ENCODE assay signal across 8 cellular contexts in the genomic region with DNA sequence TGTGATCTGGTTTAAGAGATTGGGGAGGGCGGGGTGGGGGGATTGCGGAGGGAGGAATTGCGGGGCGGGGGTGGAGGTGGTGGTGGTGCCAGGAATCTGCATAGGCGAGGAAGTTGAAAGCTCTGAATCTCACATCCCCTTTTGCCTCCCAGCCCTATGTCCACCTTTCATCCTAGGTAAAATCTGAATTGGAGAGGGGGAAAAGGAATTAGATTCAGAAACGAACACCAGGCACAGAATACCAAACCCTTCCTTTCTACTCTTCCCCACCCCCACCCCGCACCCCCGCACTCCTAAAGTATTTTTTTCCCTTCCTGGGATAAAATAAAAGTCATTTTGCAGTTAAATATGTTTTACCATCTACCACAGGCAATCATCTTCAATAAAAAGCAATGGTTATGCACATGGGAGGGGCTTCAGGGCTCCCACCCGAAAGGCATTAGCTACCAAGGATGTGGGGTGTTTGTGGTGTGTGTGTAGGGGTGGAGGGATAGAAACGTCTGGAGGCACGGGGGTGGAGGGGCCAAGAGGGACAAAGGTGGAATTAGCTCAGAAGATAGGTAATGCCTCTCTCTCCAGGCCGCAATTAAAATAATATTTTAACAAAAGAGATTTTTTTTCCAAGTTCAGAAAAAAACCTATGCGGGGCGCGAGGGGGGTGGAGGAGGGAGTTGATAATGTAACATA. TPM values are rescaled to one million over a fixed set of nuclear protein-coding genes. Genes with fewer than 3 reads are reported as not detected.
DNase-seq lines count a peak whose midpoint lies in the region; ATAC-seq, FAIRE-seq and TF ChIP-seq lines count a peak whose summit lies in the region.

No MANE protein-coding gene starts in this region.

- peak overlapping the region; percentile 88 for H3K4me3 Mint-ChIP-seq in HFFc6

- H4K20me1 ChIP-seq in GM12878 (ENCODE audit: control insufficient read depth, insufficient read depth), result no peaks in the 10 kb centered on the region

- RAD21 ChIA-PET in GM12878 (lab: Charles Lee; ENCODE audit: unreplicated experiment), result interaction anchor here (0.7 kb wide), 1 partner anchor 10 kb away, joined by 3 read pairs; no protein-coding TSS in a partner anchor

- TF ChIP-seq POLR2A in GM12878 (IDR thresholded peaks at IDR 0.05; ENCODE audit: low read depth, low read length), result no peak

- H3K4me1 ChIP-seq in ACC112 (ENCODE audit: control insufficient read depth, insufficient read depth, low read length, unreplicated experiment) (peaks cover 22% of the 10 kb centered on the region), GM12878 (ENCODE audit: control insufficient read depth, insufficient read depth, low read length) (no peaks in the 10 kb centered on the region), mucosa of descending colon (ENCODE audit: low read depth) (peaks cover 19% of the 10 kb centered on the region)

- no peak overlapping the region for H2AFZ ChIP-seq in ACC112 (ENCODE audit: low read length, unreplicated experiment)
- H2AFZ ChIP-seq in GM12878 (ENCODE audit: control insufficient read depth, low read depth, low read length), result no peak overlapping the region

- H3K79me2 ChIP-seq in ACC112 (ENCODE audit: control insufficient read depth, insufficient read depth, low read length, unreplicated experiment), result no peaks in the 10 kb centered on the region
- no peaks in the 10 kb centered on the region for H3K79me2 ChIP-seq in GM12878 (ENCODE audit: control insufficient read depth, insufficient read depth, low read length)

- no peak for TF ChIP-seq EP300 in GM12878 (IDR thresholded peaks at IDR 0.05; ENCODE audit: borderline replicate concordance in 1 of 2, control insufficient read depth in 1 of 2, low read depth in 2 of 2, low read length in 2 of 2)

- CTCF ChIA-PET in GM12878 (lab: Yijun Ruan, JAX), result no interaction called here

- no TSS peak for BruUV-seq in GM12878 (replicated peaks; lab: Mats Ljungman, UMichigan)

- H3K4me2 ChIP-seq in GM12878 (ENCODE audit: control insufficient read depth, insufficient read depth), result no peak overlapping the region

- POLR2A ChIA-PET in GM12878 (lab: Charles Lee), result interaction anchor here (0.6 to 0.7 kb wide), 2 partner anchors 82 to 195 kb away, joined by 6 read pairs; a partner anchor contains a TSS

- no peak for FAIRE-seq in GM12878 (lab: Jason Lieb, UNC)

- intact Hi-C loops in GM12878 (cut with micrococcal nuclease; ENCODE audit: unreplicated experiment) (loop anchor here (10.0 kb wide), 1 partner anchor 531 kb away; no protein-coding TSS in a partner anchor), mucosa of descending colon (cut with DNase I, micrococcal nuclease) (loop anchor here in 1 of 2 donors (10.0 kb wide), 2 partner anchors 371 to 471 kb away; no protein-coding TSS in a partner anchor)

- H3K4me3 ChIP-seq in ACC112 (ENCODE audit: low read depth, low read length), result peak overlapping the region; percentile 77
- H3K4me3 ChIP-seq in GM12878, result no peak overlapping the region
- peak overlapping the region; percentile 6 for H3K4me3 ChIP-seq in mucosa of descending colon

- peaks cover 30% of the 10 kb centered on the region for H3K27me3 ChIP-seq in ACC112 (ENCODE audit: insufficient read depth, low read length)
- peaks cover 12 to 16% of the 10 kb centered on the region in 2 experiments for H3K27me3 ChIP-seq in GM12878 (replicated peaks in 1 of 2; ENCODE audit: control insufficient read depth in 2 of 2, insufficient read depth in 2 of 2, low read length in 1 of 2)

- no peak for TF ChIP-seq RAD21 in GM12878 (IDR thresholded peaks at IDR 0.05; ENCODE audit: insufficient read depth, low read depth, low read length)

- DNase-seq in HFFc6 (no peak), GM12878 (ENCODE audit: low read depth, low spot score) (no peak), mucosa of descending colon (no peak), NCI-H1930 (lab: John Stamatoyannopoulos, UW) (no peak), glomerular visceral epithelial cell (ENCODE audit: extremely low spot score) (no peak)

- no peak overlapping the region for H3K9ac ChIP-seq in GM12878 (ENCODE audit: control insufficient read depth, insufficient read depth, low read length)

- no peaks in the 10 kb centered on the region for H3K36me3 Mint-ChIP-seq in HFFc6 (ENCODE audit: low read depth)

- H3K27me3 Mint-ChIP-seq in HFFc6 (ENCODE audit: insufficient read depth), result peaks cover 27% of the 10 kb centered on the region

- H3K9me3 Mint-ChIP-seq in HFFc6, result no peaks in the 10 kb centered on the region

- no peak for ATAC-seq in GM12878
- ATAC-seq in mucosa of descending colon, result no peak
- no peak for ATAC-seq in HG02970 (IDR thresholded peaks at IDR 0.05; ENCODE audit: low FRiP score, unreplicated experiment)
- ATAC-seq in GM19395 (IDR thresholded peaks at IDR 0.05; ENCODE audit: unreplicated experiment), result no peak

- in situ Hi-C loops in GM12878 (cut with MboI), result no loop called here

- no peak overlapping the region for H3K27ac Mint-ChIP-seq in HFFc6

- WGBS in GM12878 (ENCODE audit: insufficient coverage, insufficient replicate concordance, low lambda C conversion rate, missing lambda C conversion rate), result 11% methylated on average over 13 of the region's 15 CpGs

- TF ChIP-seq CTCF in HFFc6 (IDR thresholded peaks at IDR 0.05) (no peak), GM12878 (IDR thresholded peaks at IDR 0.05 in 2 of 3, conservative IDR thresholded peaks at IDR 0.05 in 1 of 3; ENCODE audit: control insufficient read depth in 2 of 3, extremely low read depth in 1 of 3, insufficient read depth in 1 of 3, low read depth in 3 of 3, low read length in 3 of 3) (no peak), mucosa of descending colon (IDR thresholded peaks at IDR 0.05) (no peak)

- H3K9me3 ChIP-seq in GM12878 (replicated peaks; ENCODE audit: control insufficient read depth, insufficient read depth, low read length) (no peaks in the 10 kb centered on the region), mucosa of descending colon (no peaks in the 10 kb centered on the region)

- peaks cover 68% of the 10 kb centered on the region for H3K4me1 Mint-ChIP-seq in HFFc6 (ENCODE audit: low read depth)

- H3K36me3 ChIP-seq in ACC112 (ENCODE audit: insufficient read depth, low read length) (no peaks in the 10 kb centered on the region), GM12878 (ENCODE audit: control insufficient read depth in 2 of 2, insufficient read depth in 2 of 2, low read length in 1 of 2) (no peaks in the 10 kb centered on the region), mucosa of descending colon (ENCODE audit: low read depth) (no peaks in the 10 kb centered on the region)

- SMC1A ChIA-PET in GM12878 (lab: Charles Lee; ENCODE audit: uncharacterized antibody, unreplicated experiment), result no interaction called here

- H3K27ac ChIP-seq in ACC112 (ENCODE audit: low read depth, low read length) (no peak overlapping the region), GM12878 (ENCODE audit: control insufficient read depth, insufficient read depth) (no peak overlapping the region)

TF ChIP-seq in GM12878, 131 proteins besides CTCF, POLR2A, EP300 and RAD21:
- TF ChIP-seq ESRRA (IDR thresholded peaks at IDR 0.05; ENCODE audit: low read length), result no peak
- peak; percentile 42; the same call in 1 of the 2 replicates for TF ChIP-seq SPI1 (IDR thresholded peaks at IDR 0.05; ENCODE audit: borderline replicate concordance, insufficient read depth, low read depth, low read length)

RNA-seq across cellular contexts. Expression of a gene that starts 1.8 kb away (rescaled TPM):
- 100 to 1,000 TPM in 2 of 6 experiments, 10 to 100 TPM in 4; 63.2 to 125 (median 68.6) TPM for total RNA-seq in HFFc6 (2021; fragmentation: NEBNext Ultra II Directional; extraction: Animal tissue kit (Norgen Biotek cat#: 25700))
- not detected in 2 replicates for total RNA-seq in GM12878 (2013; cell fraction: nucleolus; rRNA removed)
- total RNA-seq in GM12878 (2014; rRNA removed), result not detected in 2 replicates
- total RNA-seq in GM12878 (2014; rRNA removed; fragmentation: Illumina TruSeq; extraction: Trizol), result not detected in 2 replicates
- 1.8 and 2.8 TPM in 2 replicates for total RNA-seq in GM12878 (2021)
- not detected for polyA plus RNA-seq in GM12878 (2011; ENCODE audit: low read depth)
- polyA plus RNA-seq in GM12878 (2011; rRNA removed), result not detected in 2 replicates
- not detected in 2 replicates for polyA plus RNA-seq in GM12878 (2011; cell fraction: cytosol; rRNA removed)
- not detected in 2 replicates for polyA plus RNA-seq in GM12878 (2011; cell fraction: nucleus; rRNA removed)
- polyA plus RNA-seq in GM12878 (2012), result not detected in 2 replicates
- polyA plus RNA-seq in GM12878 (2014; fragmentation: Illumina TruSeq; extraction: Trizol), result not detected in 2 replicates
- not detected for polyA plus RNA-seq in GM12878 (2014; fragmentation: Nextera tagmentation; extraction: Ambion mirVana)
- polyA plus RNA-seq in GM12878 (2014; rRNA removed), result not detected in 2 replicates
- not detected for polyA plus RNA-seq in GM12878 (2016; fragmentation: Nextera tagmentation; extraction: Ambion mirVana)
- not detected in 2 replicates for polyA minus RNA-seq in GM12878 (2011; rRNA and poly(A)+ RNA removed)
- polyA minus RNA-seq in GM12878 (2011; cell fraction: cytosol; rRNA and poly(A)+ RNA removed), result not detected in 2 replicates
- under 0.01 TPM in 1 of 2 replicates, not detected in the other for polyA minus RNA-seq in GM12878 (2011; cell fraction: nucleus; rRNA and poly(A)+ RNA removed)
- 100 to 1,000 TPM in 1 of 3 donors, 10 to 100 TPM in 2; 36.4 to 628 (median 95.9) TPM for total RNA-seq in mucosa of descending colon

Comparison
In these comparisons a context has a peak if more than half of its experiments do, and no peak if none do; other contexts are left out.
1. RNA of a gene that starts 1.8 kb away (total RNA-seq): 36.4 to 628 TPM in mucosa of descending colon and 63.2 to 125 TPM in HFFc6; 1.8 to 2.8 TPM in GM12878; every median in the first group is over 4 times any median in the second.